In genomic region chr1:82141393-82141792, GRCh38 we compare ENCODE assay signal across 1 cellular context.
TF ChIP-seq lines count a peak whose summit lies in the region.

No MANE protein-coding gene starts in this region.

TF ChIP-seq in GM23338, 12 proteins besides CTCF, POLR2A, EP300 and RAD21 (continued from another document):
- TF ChIP-seq ZNF462 (CRISPR knock-in tag; IDR thresholded peaks at IDR 0.05) (no peak), ZNF114 (CRISPR knock-in tag; IDR thresholded peaks at IDR 0.05) (no peak), EZH2 (IDR thresholded peaks at IDR 0.05; ENCODE audit: low read depth, unreplicated experiment) (no peak), ZNF331 (CRISPR knock-in tag; IDR thresholded peaks at IDR 0.05; ENCODE audit: low read depth) (no peak)
TF ChIP-seq in GM23338: peak in this region for 0.
